8 cellular contexts compared by ENCODE assay signal in the genomic region with DNA sequence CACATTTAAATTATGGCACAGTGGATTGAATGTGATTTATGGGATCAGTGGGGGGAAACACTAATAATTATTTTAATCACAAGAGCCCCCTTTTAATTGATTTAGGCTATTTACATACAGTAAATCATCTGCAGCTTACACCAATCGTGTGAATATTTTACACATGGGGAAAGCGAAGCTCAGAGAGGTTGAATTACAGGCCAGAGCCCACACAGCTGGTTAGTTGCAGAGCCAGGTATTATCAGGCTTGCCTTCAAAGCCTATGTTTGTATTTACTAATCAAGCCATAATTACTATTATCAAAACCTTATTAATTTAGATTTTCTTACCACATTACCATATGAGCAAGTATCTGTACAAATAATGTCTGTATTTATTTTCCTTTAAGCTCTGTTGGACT. TPM values are rescaled to one million over a fixed set of nuclear protein-coding genes. Genes with fewer than 3 reads are reported as not detected.
DNase-seq lines count a peak whose midpoint lies in the region; ATAC-seq and TF ChIP-seq lines count a peak whose summit lies in the region.

No MANE protein-coding gene starts in this region.

- no peaks in the 10 kb centered on the region for H3K27me3 ChIP-seq in CD8-positive, alpha-beta memory T cell (ENCODE audit: insufficient read depth, low read length, poor library complexity, severe bottlenecking)
- H3K27me3 ChIP-seq in osteoblast (ENCODE audit: insufficient read depth, low read length): no peaks in the 10 kb centered on the region

- H3K27me3 Mint-ChIP-seq in CD8-positive, alpha-beta memory T cell: peaks cover 0 to 12% of the 10 kb centered on the region in 2 donors
- H3K27me3 Mint-ChIP-seq in effector memory CD8-positive, alpha-beta T cell: no peaks in the 10 kb centered on the region

- ATAC-seq in effector memory CD8-positive, alpha-beta T cell (replicated peaks): no peak
- ATAC-seq in HG03342 (IDR thresholded peaks at IDR 0.05; ENCODE audit: unreplicated experiment) (no peak), GM18867 (IDR thresholded peaks at IDR 0.05; ENCODE audit: unreplicated experiment) (no peak), GM19395 (IDR thresholded peaks at IDR 0.05; ENCODE audit: unreplicated experiment) (no peak)

- H3K27ac ChIP-seq in CD8-positive, alpha-beta memory T cell (ENCODE audit: low read depth, low read length): peak overlapping the region; percentile 94
- peak overlapping the region; percentile 91 for H3K27ac ChIP-seq in osteoblast (ENCODE audit: low read depth, low read length)

- no peaks in the 10 kb centered on the region for H3K9me3 ChIP-seq in CD8-positive, alpha-beta memory T cell (ENCODE audit: low read length)
- no peaks in the 10 kb centered on the region for H3K9me3 ChIP-seq in osteoblast (ENCODE audit: low read depth, low read length)

- H3K36me3 Mint-ChIP-seq in CD8-positive, alpha-beta memory T cell: peaks cover 0 to 24% (median 2%) of the 10 kb centered on the region in 3 donors
- peaks cover 25% of the 10 kb centered on the region for H3K36me3 Mint-ChIP-seq in effector memory CD8-positive, alpha-beta T cell (ENCODE audit: insufficient read depth)

- POLR2A ChIA-PET in CD8-positive, alpha-beta memory T cell (lab: Charles Lee): no interaction called here

- peak overlapping the region; percentile 93 for H2AFZ ChIP-seq in osteoblast (ENCODE audit: low read length)

- H3K79me2 ChIP-seq in osteoblast (ENCODE audit: insufficient read depth, low read length): peaks cover 93% of the 10 kb centered on the region

- no peak for DNase-seq in CD8-positive, alpha-beta memory T cell
- DNase-seq in NCI-H69 (lab: John Stamatoyannopoulos, UW) (peak; percentile 61), osteoblast (ENCODE audit: insufficient read length, low spot score, missing footprints) (no peak), midbrain (lab: John Stamatoyannopoulos, UW) (no peak)
- no peak for DNase-seq in effector memory CD8-positive, alpha-beta T cell

- H4K20me1 ChIP-seq in osteoblast (ENCODE audit: insufficient read depth, low read length): peaks cover 13% of the 10 kb centered on the region

- H3K4me3 ChIP-seq in CD8-positive, alpha-beta memory T cell (ENCODE audit: low read length): peak overlapping the region; percentile 75
- H3K4me3 ChIP-seq in osteoblast (ENCODE audit: insufficient read depth, low read length): peak overlapping the region; percentile 95

- H3K36me3 ChIP-seq in CD8-positive, alpha-beta memory T cell (ENCODE audit: insufficient read depth, low read length): no peaks in the 10 kb centered on the region
- H3K36me3 ChIP-seq in osteoblast (ENCODE audit: insufficient read depth, low read length): no peaks in the 10 kb centered on the region

- H3K9me3 Mint-ChIP-seq in CD8-positive, alpha-beta memory T cell: no peaks in the 10 kb centered on the region
- no peaks in the 10 kb centered on the region for H3K9me3 Mint-ChIP-seq in effector memory CD8-positive, alpha-beta T cell

- peak overlapping the region; percentile 99 for H3K4me2 ChIP-seq in osteoblast (ENCODE audit: insufficient read depth, low read length)

- H3K4me3 Mint-ChIP-seq in CD8-positive, alpha-beta memory T cell: peak overlapping the region; percentile 95 to 100 (median 98)
- peak overlapping the region; percentile 99 for H3K4me3 Mint-ChIP-seq in effector memory CD8-positive, alpha-beta T cell

- peak overlapping the region; percentile 99 to 100 (median 100) for H3K27ac Mint-ChIP-seq in CD8-positive, alpha-beta memory T cell
- peak overlapping the region; percentile 99 to 100 for H3K27ac Mint-ChIP-seq in effector memory CD8-positive, alpha-beta T cell

- no peak for TF ChIP-seq CTCF in osteoblast (IDR thresholded peaks at IDR 0.05; ENCODE audit: extremely low read depth, low read depth, low read length)

- peaks cover 24% of the 10 kb centered on the region for H3K4me1 ChIP-seq in CD8-positive, alpha-beta memory T cell (ENCODE audit: insufficient read depth, low read length)
- H3K4me1 ChIP-seq in osteoblast (ENCODE audit: insufficient read depth, low read length): peaks cover 27% of the 10 kb centered on the region

- H3K4me1 Mint-ChIP-seq in CD8-positive, alpha-beta memory T cell: peaks cover 36 to 57% (median 55%) of the 10 kb centered on the region in 3 donors
- H3K4me1 Mint-ChIP-seq in effector memory CD8-positive, alpha-beta T cell (ENCODE audit: low read depth in 2 of 2): peaks cover 22 to 24% of the 10 kb centered on the region in 2 donors

- CTCF ChIA-PET in CD8-positive, alpha-beta memory T cell (lab: Charles Lee): interaction anchor here (1.5 kb wide), 1 partner anchor 16 kb away, joined by 5 read pairs; no protein-coding TSS in a partner anchor

RNA-seq across cellular contexts. Expression of gene SDCCAG8, which starts 0.7 kb away (rescaled TPM):
- 10 to 100 TPM; 17.8 to 18.3 TPM for total RNA-seq in CD8-positive, alpha-beta memory T cell
- 22.3 TPM for polyA plus RNA-seq in CD8-positive, alpha-beta memory T cell
- 42.7 and 63.9 TPM in 2 replicates for total RNA-seq in osteoblast

RNA-seq across cellular contexts. Expression of gene CEP170, which starts 1.5 kb away (rescaled TPM):
- total RNA-seq in CD8-positive, alpha-beta memory T cell: 10 to 100 TPM; 29.9 to 36.5 TPM
- polyA plus RNA-seq in CD8-positive, alpha-beta memory T cell: 7.4 TPM
- 90.5 and 102 TPM in 2 replicates for total RNA-seq in osteoblast
